Comparison of ENCODE assay signal across 1 cellular context in the genomic region with DNA sequence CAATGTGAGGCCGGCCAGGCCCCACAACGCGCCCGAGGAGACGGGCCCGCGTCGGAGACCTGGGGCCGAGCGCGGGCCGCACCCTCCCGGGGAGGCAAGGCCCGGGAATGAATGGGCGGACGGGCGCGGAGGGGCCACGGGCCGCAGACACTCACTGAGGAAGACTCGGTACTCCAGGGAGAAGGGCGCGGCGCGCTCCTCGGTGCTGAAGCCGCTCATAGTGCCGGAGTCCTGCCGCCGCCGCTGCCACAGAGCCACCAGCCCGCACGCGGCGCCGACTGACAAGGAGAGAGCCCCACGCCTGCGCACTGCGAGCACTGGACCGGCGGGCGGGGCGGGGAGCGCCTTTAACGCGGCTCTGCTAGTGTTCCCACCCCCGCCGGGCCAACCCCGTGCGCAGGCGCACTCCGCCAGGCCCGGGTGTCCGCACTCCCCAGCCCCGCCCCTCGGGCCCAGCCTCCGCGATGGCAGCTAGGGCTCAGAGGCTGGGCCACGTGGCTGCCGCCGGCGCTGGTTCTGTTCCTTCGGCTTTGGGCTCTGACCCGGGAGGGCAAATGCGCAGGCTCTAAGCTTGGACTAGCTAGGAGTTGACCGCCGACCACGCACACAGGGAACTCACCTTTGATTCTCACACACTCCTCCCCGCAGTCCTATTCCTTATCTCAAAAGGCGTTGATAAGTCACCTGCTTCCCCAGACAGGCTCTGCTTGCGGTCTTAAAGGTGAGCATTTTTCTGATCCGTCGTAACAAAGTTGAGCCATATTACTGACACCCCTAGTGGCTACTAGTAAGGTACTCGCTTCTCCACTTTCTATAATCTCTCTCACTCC.
A peak's percentile ranks its signal among the peaks of the same experiment; 100 is the strongest.
TF ChIP-seq lines count a peak whose summit lies in the region.

A gene (minus strand): TSS at position 321 of the 830 bp plus-strand sequence. CDS start 102 bp downstream, at position 219.

TF ChIP-seq in K562, 482 proteins besides CTCF, POLR2A, EP300 and RAD21 (continued from another document):
- TF ChIP-seq, protein P1, sequence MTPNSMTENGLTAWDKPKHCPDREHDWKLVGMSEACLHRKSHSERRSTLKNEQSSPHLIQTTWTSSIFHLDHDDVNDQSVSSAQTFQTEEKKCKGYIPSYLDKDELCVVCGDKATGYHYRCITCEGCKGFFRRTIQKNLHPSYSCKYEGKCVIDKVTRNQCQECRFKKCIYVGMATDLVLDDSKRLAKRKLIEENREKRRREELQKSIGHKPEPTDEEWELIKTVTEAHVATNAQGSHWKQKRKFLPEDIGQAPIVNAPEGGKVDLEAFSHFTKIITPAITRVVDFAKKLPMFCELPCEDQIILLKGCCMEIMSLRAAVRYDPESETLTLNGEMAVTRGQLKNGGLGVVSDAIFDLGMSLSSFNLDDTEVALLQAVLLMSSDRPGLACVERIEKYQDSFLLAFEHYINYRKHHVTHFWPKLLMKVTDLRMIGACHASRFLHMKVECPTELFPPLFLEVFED (CRISPR knock-in tag; conservative IDR thresholded peaks at IDR 0.05): peak; percentile 74; the same call in 1 of the 2 replicates
- TF ChIP-seq CBFA2T3 (IDR thresholded peaks at IDR 0.05): peak; percentile 48
- TF ChIP-seq ZBTB17 (CRISPR knock-in tag; IDR thresholded peaks at IDR 0.05): peak; percentile 49; the same call in 1 of the 2 replicates
- TF ChIP-seq NFIX (CRISPR knock-in tag; IDR thresholded peaks at IDR 0.05; ENCODE audit: low read depth): no peak
- no peak for TF ChIP-seq ZNF146 (CRISPR knock-in tag; IDR thresholded peaks at IDR 0.05; ENCODE audit: unreplicated experiment)
- TF ChIP-seq ZNF324 (CRISPR knock-in tag; IDR thresholded peaks at IDR 0.05): no peak
- TF ChIP-seq KLF6 (CRISPR knock-in tag; IDR thresholded peaks at IDR 0.05; ENCODE audit: borderline replicate concordance): peak; percentile 72
- no peak for TF ChIP-seq DNMT1 (IDR thresholded peaks at IDR 0.05)
- TF ChIP-seq MYNN (IDR thresholded peaks at IDR 0.05): no peak
- no peak for TF ChIP-seq MYNN (CRISPR knock-in tag; IDR thresholded peaks at IDR 0.05)
- TF ChIP-seq, protein P2, sequence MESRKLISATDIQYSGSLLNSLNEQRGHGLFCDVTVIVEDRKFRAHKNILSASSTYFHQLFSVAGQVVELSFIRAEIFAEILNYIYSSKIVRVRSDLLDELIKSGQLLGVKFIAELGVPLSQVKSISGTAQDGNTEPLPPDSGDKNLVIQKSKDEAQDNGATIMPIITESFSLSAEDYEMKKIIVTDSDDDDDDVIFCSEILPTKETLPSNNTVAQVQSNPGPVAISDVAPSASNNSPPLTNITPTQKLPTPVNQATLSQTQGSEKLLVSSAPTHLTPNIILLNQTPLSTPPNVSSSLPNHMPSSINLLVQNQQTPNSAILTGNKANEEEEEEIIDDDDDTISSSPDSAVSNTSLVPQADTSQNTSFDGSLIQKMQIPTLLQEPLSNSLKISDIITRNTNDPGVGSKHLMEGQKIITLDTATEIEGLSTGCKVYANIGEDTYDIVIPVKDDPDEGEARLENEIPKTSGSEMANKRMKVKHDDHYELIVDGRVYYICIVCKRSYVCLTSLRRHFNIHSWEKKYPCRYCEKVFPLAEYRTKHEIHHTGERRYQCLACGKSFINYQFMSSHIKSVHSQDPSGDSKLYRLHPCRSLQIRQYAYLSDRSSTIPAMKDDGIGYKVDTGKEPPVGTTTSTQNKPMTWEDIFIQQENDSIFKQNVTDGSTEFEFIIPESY (CRISPR knock-in tag; IDR thresholded peaks at IDR 0.05): peak; percentile 29
- TF ChIP-seq ZNF354B (CRISPR knock-in tag; IDR thresholded peaks at IDR 0.05): 0 out of 2 replicates have a peak, but pooled peaks have one; percentile 36
- peak; percentile 46 for TF ChIP-seq ZFP36 (IDR thresholded peaks at IDR 0.05; ENCODE audit: low read depth, low read length, partially characterized antibody)
- TF ChIP-seq, protein P3, sequence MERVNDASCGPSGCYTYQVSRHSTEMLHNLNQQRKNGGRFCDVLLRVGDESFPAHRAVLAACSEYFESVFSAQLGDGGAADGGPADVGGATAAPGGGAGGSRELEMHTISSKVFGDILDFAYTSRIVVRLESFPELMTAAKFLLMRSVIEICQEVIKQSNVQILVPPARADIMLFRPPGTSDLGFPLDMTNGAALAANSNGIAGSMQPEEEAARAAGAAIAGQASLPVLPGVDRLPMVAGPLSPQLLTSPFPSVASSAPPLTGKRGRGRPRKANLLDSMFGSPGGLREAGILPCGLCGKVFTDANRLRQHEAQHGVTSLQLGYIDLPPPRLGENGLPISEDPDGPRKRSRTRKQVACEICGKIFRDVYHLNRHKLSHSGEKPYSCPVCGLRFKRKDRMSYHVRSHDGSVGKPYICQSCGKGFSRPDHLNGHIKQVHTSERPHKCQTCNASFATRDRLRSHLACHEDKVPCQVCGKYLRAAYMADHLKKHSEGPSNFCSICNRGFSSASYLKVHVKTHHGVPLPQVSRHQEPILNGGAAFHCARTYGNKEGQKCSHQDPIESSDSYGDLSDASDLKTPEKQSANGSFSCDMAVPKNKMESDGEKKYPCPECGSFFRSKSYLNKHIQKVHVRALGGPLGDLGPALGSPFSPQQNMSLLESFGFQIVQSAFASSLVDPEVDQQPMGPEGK (CRISPR knock-in tag; IDR thresholded peaks at IDR 0.05; ENCODE audit: borderline replicate concordance): no peak
- TF ChIP-seq ZNF780A (CRISPR knock-in tag; IDR thresholded peaks at IDR 0.05): no peak
- TF ChIP-seq STAG1 (CRISPR knock-in tag; IDR thresholded peaks at IDR 0.05; ENCODE audit: borderline replicate concordance): no peak
- TF ChIP-seq HDAC8 (tag; IDR thresholded peaks at IDR 0.05): 0 out of 2 replicates have a peak, but pooled peaks have one; percentile 11
- no peak for TF ChIP-seq ZKSCAN3 (CRISPR knock-in tag; IDR thresholded peaks at IDR 0.05)
- no peak for TF ChIP-seq ELF1 (tag; IDR thresholded peaks at IDR 0.05)
- no peak for TF ChIP-seq IFI16 (CRISPR knock-in tag; IDR thresholded peaks at IDR 0.05)
- no peak for TF ChIP-seq MCM3 (IDR thresholded peaks at IDR 0.05)
- TF ChIP-seq, protein P4, sequence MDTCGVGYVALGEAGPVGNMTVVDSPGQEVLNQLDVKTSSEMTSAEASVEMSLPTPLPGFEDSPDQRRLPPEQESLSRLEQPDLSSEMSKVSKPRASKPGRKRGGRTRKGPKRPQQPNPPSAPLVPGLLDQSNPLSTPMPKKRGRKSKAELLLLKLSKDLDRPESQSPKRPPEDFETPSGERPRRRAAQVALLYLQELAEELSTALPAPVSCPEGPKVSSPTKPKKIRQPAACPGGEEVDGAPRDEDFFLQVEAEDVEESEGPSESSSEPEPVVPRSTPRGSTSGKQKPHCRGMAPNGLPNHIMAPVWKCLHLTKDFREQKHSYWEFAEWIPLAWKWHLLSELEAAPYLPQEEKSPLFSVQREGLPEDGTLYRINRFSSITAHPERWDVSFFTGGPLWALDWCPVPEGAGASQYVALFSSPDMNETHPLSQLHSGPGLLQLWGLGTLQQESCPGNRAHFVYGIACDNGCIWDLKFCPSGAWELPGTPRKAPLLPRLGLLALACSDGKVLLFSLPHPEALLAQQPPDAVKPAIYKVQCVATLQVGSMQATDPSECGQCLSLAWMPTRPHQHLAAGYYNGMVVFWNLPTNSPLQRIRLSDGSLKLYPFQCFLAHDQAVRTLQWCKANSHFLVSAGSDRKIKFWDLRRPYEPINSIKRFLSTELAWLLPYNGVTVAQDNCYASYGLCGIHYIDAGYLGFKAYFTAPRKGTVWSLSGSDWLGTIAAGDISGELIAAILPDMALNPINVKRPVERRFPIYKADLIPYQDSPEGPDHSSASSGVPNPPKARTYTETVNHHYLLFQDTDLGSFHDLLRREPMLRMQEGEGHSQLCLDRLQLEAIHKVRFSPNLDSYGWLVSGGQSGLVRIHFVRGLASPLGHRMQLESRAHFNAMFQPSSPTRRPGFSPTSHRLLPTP (IDR thresholded peaks at IDR 0.05; ENCODE audit: borderline replicate concordance, extremely low read depth, insufficient read length): no peak
- TF ChIP-seq, protein P5, sequence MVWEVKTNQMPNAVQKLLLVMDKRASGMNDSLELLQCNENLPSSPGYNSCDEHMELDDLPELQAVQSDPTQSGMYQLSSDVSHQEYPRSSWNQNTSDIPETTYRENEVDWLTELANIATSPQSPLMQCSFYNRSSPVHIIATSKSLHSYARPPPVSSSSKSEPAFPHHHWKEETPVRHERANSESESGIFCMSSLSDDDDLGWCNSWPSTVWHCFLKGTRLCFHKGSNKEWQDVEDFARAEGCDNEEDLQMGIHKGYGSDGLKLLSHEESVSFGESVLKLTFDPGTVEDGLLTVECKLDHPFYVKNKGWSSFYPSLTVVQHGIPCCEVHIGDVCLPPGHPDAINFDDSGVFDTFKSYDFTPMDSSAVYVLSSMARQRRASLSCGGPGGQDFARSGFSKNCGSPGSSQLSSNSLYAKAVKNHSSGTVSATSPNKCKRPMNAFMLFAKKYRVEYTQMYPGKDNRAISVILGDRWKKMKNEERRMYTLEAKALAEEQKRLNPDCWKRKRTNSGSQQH (CRISPR knock-in tag; IDR thresholded peaks at IDR 0.05): peak; percentile 91; the same call in 1 of the 2 replicates
